In the genomic region with DNA sequence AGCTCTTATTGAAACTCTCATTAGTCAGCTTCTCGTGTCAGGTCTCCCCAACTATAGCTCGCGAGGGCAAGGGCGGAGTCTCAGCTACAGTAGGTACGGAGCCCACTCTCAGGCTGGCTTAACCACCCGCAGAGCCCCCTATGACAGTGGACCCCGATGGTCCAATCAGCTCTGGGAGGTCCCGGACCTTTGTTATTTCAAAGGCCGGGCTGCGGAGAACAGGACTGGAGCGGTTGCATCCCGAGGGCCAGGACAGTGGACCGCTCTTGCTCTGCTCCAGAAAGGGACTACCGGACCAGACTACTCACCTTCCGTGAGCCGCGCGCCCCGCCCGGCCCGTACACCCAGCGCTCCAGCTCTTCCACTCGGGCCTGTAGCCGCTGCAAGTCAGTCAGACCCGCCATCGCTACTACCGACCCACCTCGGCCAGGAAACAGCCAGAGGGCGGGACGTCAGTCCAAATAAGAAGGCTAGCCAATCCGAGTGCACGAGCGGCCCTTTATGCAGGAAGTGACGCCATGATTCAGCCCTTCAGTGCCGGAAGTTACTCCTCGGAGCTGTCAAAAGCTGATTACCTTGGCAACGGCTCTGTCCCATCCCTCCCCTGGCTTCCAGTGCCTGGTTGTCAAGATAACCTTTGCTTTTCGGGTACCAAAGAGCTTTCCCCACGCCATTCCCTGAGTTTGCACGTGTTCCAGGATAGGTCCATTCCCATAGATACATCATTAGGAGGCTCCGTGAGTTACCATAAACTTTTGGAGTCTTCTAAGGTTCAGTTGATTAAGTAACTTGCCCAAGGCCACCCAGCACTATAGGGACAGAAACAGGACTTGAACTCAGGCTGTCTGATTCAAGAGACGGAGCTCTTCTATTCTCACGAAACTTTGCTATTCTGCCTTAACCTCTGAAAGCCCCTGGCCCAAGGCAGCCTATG, we compare ENCODE assay signal across 8 cellular contexts. TPM values are rescaled to one million over a fixed set of nuclear protein-coding genes. Genes with fewer than 3 reads are reported as not detected.
A peak's percentile ranks its signal among the peaks of the same experiment; 100 is the strongest.
DNase-seq lines count a peak whose midpoint lies in the region; ATAC-seq and TF ChIP-seq lines count a peak whose summit lies in the region.

Gene DCTN3, minus strand, starts transcription at position 435 of the 934 bp plus-strand sequence. Its CDS starts 31 bp downstream, at position 404.

- POLR2A ChIA-PET in AG04450 (lab: Yijun Ruan, JAX) (interaction anchor here (0.7 to 1.5 kb wide), 4 partner anchors 8 to 27 kb away, joined by 3 to 15 read pairs (median 6); partner anchors contain the start of genes GALT, RPP25L and SIGMAR1), activated B cell treated with CpG ODN at 0.5 μM for 24 hours (lab: Charles Lee) (interaction anchor here (0.6 to 2.2 kb wide), 11 partner anchors 9 to 228 kb away, joined by 3 to 30 read pairs (median 4); partner anchors contain the start of genes DNAI1, FAM219A, GALT and RPP25L)

- H3K9me3 ChIP-seq in AG04450 (ENCODE audit: control insufficient read depth, insufficient read depth, low read length): no peaks in the 10 kb centered on the region; the same call in 1 of the 2 replicates

- peak within 1 kb of the TSS; percentile 11 for H3K27ac ChIP-seq in AG04450 (ENCODE audit: low read depth, low read length)

- intact Hi-C loops in activated B cell treated with CpG ODN at 0.5 μM for 24 hours (cut with micrococcal nuclease): loop anchor here (1.0 to 5.0 kb wide), 6 partner anchors 8 to 293 kb away; partner anchors contain the start of genes ARID3C, GALT, KIF24 and NUDT2

- TF ChIP-seq CTCF in AG04450 (IDR thresholded peaks at IDR 0.05; ENCODE audit: low read depth, low read length): no peak
- no peak for TF ChIP-seq CTCF in activated B cell treated with CpG ODN at 0.5 μM for 24 hours (IDR thresholded peaks at IDR 0.05)

- H3K27me3 ChIP-seq in AG04450 (ENCODE audit: control insufficient read depth, insufficient read depth, low read length): peaks cover 26% of the 10 kb centered on the region

- peak within 1 kb of the TSS; percentile 73 for H3K27ac Mint-ChIP-seq in activated B cell treated with CpG ODN at 0.5 μM for 24 hours

- peaks cover 29% of the 10 kb centered on the region for H3K4me1 Mint-ChIP-seq in activated B cell treated with CpG ODN at 0.5 μM for 24 hours

- peak; percentile 95 for ATAC-seq in GM18907 (IDR thresholded peaks at IDR 0.05; ENCODE audit: unreplicated experiment)
- peak; percentile 98 for ATAC-seq in HG03159 (IDR thresholded peaks at IDR 0.05; ENCODE audit: unreplicated experiment)
- peak; percentile 98 for ATAC-seq in activated B cell treated with CpG ODN at 0.5 μM for 24 hours (ENCODE audit: low read depth)

- H3K9me3 Mint-ChIP-seq in activated B cell treated with CpG ODN at 0.5 μM for 24 hours: no peaks in the 10 kb centered on the region

- H3K4me3 Mint-ChIP-seq in activated B cell treated with CpG ODN at 0.5 μM for 24 hours: peak within 1 kb of the TSS; percentile 95

- CTCF ChIA-PET in AG04450 (lab: Charles Lee) (interaction anchor here (0.6 to 5.0 kb wide), 13 partner anchors 9 to 217 kb away, joined by 3 to 45 read pairs (median 4); partner anchors contain the start of genes GALT, RPP25L and SIGMAR1), activated B cell treated with CpG ODN at 0.5 μM for 24 hours (lab: Charles Lee) (interaction anchor here (0.9 to 7.6 kb wide), 6 partner anchors 8 to 82 kb away, joined by 3 to 51 read pairs (median 6); partner anchors contain the start of genes GALT and RPP25L)

- H3K4me3 ChIP-seq in AG04450 (ENCODE audit: low read depth, low read length): peak within 1 kb of the TSS; percentile 96

- peak; percentile 82 for DNase-seq in AG04450 (ENCODE audit: low read depth, low spot score)
- peak; percentile 98 for DNase-seq in NCI-H345 (lab: John Stamatoyannopoulos, UW)
- DNase-seq in activated B cell treated with CpG ODN at 0.5 μM for 24 hours: peak; percentile 69
- DNase-seq in central memory CD4-positive, alpha-beta T cell: peak; percentile 92
- peak; percentile 96 for DNase-seq in islet precursor cell
- DNase-seq in stimulated activated CD4-positive, alpha-beta T cell treated with anti-CD3 and anti-CD28 coated beads, Interleukin-12 subunit alpha, Interleukin-12 subunit beta, amount 100 ng/mL, for 48 hours (ENCODE audit: low read depth in 2 of 3, low spot score in 1 of 3): peak; percentile 83 to 85 (median 85)

- H3K27me3 Mint-ChIP-seq in activated B cell treated with CpG ODN at 0.5 μM for 24 hours: peaks cover 30% of the 10 kb centered on the region

- peaks cover 34% of the 10 kb centered on the region for H3K36me3 Mint-ChIP-seq in activated B cell treated with CpG ODN at 0.5 μM for 24 hours (ENCODE audit: low read depth)

RNA-seq across cellular contexts. Expression of gene DCTN3, which starts in this region (rescaled TPM):
- polyA plus RNA-seq in AG04450 (2011; rRNA removed): 97.6 and 103 TPM in 2 replicates
- polyA minus RNA-seq in AG04450 (2011; rRNA and poly(A)+ RNA removed): 52.7 and 58.4 TPM in 2 replicates
- total RNA-seq in activated B cell treated with CpG ODN at 0.5 μM for 24 hours: 63.9 and 64.3 TPM in 2 replicates

Comparison
In these comparisons a context has a peak if more than half of its experiments do, and no peak if none do; other contexts are left out.
1. Peak in every context shown above with its lines: DNase-seq, ATAC-seq, H3K4me3 ChIP-seq and H3K27ac ChIP-seq.